3 cellular contexts compared by ENCODE assay signal in the genomic region with DNA sequence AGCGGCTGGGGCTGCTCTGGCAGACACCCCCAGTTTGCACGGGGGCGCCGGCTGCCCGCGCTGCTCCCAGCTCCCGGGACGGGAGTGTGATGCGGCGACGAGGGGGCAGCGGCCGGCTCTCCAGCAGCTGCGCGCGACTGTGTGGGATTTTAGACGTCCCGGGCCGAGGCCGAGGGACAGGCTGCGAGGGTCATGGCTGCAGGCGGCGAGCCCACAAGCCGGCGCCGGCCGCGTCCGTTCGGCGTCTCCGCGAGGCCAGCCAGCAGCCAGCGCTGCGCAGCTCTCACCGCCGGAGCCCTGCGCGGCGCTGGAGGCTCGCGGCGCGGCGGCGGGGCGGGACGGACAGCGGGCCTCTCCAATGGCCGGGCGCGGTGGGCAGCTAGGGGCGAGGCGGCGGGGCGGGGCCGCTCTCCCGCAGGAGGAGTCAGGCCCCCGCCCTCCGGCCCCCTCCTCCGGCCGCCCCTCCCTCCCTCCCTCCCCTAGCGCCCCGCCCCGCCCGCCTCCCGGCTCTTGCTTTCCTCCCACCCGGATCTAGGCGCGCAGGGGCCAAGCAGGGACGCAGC.
TF ChIP-seq lines count a peak whose summit lies in the region.

Gene FZD4 (minus strand): TSS at position 285 of the 563 bp plus-strand sequence. CDS start 310 bp downstream, outside the sequence.

TF ChIP-seq in HEK293T, 16 proteins besides CTCF, POLR2A, EP300 and RAD21:
- TF ChIP-seq, protein P1, sequence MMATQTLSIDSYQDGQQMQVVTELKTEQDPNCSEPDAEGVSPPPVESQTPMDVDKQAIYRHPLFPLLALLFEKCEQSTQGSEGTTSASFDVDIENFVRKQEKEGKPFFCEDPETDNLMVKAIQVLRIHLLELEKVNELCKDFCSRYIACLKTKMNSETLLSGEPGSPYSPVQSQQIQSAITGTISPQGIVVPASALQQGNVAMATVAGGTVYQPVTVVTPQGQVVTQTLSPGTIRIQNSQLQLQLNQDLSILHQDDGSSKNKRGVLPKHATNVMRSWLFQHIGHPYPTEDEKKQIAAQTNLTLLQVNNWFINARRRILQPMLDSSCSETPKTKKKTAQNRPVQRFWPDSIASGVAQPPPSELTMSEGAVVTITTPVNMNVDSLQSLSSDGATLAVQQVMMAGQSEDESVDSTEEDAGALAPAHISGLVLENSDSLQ (IDR thresholded peaks at IDR 0.05), result peak; percentile 73
- TF ChIP-seq FOXM1 (IDR thresholded peaks at IDR 0.05; ENCODE audit: borderline replicate concordance), result 0 out of 2 replicates have a peak, but pooled peaks have one; percentile 17
- no peak for TF ChIP-seq SP1 (IDR thresholded peaks at IDR 0.05)
TF ChIP-seq in HEK293T: peak in this region for 2.

TF ChIP-seq in SK-N-SH, 30 proteins besides CTCF, POLR2A, EP300 and RAD21:
- TF ChIP-seq POLR2AphosphoS5 (IDR thresholded peaks at IDR 0.05; ENCODE audit: low read depth, low read length) (peak; percentile 10; the same call in 1 of the 2 replicates), NRF1 (IDR thresholded peaks at IDR 0.05; ENCODE audit: low read depth, low read length) (peak; percentile 74), RXRA (IDR thresholded peaks at IDR 0.05; ENCODE audit: borderline replicate concordance, low read depth) (no peak), TAF1 (IDR thresholded peaks at IDR 0.05; ENCODE audit: borderline replicate concordance, low read depth, low read length) (peak; percentile 71), CHD2 (IDR thresholded peaks at IDR 0.05; ENCODE audit: low read length, partially characterized antibody) (peak; percentile 30), JUND (IDR thresholded peaks at IDR 0.05) (no peak)
- TF ChIP-seq, protein P2, sequence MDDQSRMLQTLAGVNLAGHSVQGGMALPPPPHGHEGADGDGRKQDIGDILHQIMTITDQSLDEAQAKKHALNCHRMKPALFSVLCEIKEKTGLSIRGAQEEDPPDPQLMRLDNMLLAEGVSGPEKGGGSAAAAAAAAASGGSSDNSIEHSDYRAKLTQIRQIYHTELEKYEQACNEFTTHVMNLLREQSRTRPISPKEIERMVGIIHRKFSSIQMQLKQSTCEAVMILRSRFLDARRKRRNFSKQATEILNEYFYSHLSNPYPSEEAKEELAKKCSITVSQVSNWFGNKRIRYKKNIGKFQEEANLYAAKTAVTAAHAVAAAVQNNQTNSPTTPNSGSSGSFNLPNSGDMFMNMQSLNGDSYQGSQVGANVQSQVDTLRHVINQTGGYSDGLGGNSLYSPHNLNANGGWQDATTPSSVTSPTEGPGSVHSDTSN (IDR thresholded peaks at IDR 0.05), result peak; percentile 95

TF ChIP-seq in GM12878, 131 proteins besides CTCF, POLR2A, EP300 and RAD21 (continues in another document):
- TF ChIP-seq ATF7 (IDR thresholded peaks at IDR 0.05; ENCODE audit: low read depth) (no peak), DPF2 (IDR thresholded peaks at IDR 0.05) (peak; percentile 61), EED (IDR thresholded peaks at IDR 0.05; ENCODE audit: low read depth) (no peak), ZBTB4 (CRISPR knock-in tag; IDR thresholded peaks at IDR 0.05) (no peak), SMARCA5 (IDR thresholded peaks at IDR 0.05) (no peak), ZBTB11 (CRISPR knock-in tag; IDR thresholded peaks at IDR 0.05) (no peak), SPI1 (IDR thresholded peaks at IDR 0.05; ENCODE audit: borderline replicate concordance, insufficient read depth, low read depth, low read length) (no peak), MEF2B (IDR thresholded peaks at IDR 0.05; ENCODE audit: partially characterized antibody, poor library complexity, severe bottlenecking) (no peak), TCF3 (IDR thresholded peaks at IDR 0.05; ENCODE audit: borderline replicate concordance, insufficient read depth, low read depth, low read length) (no peak), HDGF (IDR thresholded peaks at IDR 0.05) (no peak), SMAD1 (IDR thresholded peaks at IDR 0.05; ENCODE audit: low read depth, partially characterized antibody) (no peak), NRF1 (conservative IDR thresholded peaks at IDR 0.05; ENCODE audit: low read depth, low read length) (0 out of 2 replicates have a peak, but pooled peaks have one; percentile 10), CUX1 (IDR thresholded peaks at IDR 0.05; ENCODE audit: insufficient replicate concordance, low read depth, low read length) (no peak), TAF1 (IDR thresholded peaks at IDR 0.05; ENCODE audit: borderline replicate concordance, low read depth, low read length) (no peak), PAX8 (IDR thresholded peaks at IDR 0.05) (no peak), ESRRA (IDR thresholded peaks at IDR 0.05; ENCODE audit: low read length) (no peak), SRF (IDR thresholded peaks at IDR 0.05; ENCODE audit: low read depth in 2 of 2, low read length in 2 of 2) (no peak), BHLHE40 (IDR thresholded peaks at IDR 0.05; ENCODE audit: borderline replicate concordance in 1 of 2, low read depth in 2 of 2, low read length in 1 of 2) (0 out of 4 replicates have a peak, but pooled peaks of 1 of the 2 experiments have one; percentile 3), GATAD2B (conservative IDR thresholded peaks at IDR 0.05; ENCODE audit: low read depth) (peak; percentile 62), MEF2A (IDR thresholded peaks at IDR 0.05; ENCODE audit: insufficient read depth, low read depth, low read length) (no peak), NR2C1 (IDR thresholded peaks at IDR 0.05) (no peak), SREBF2 (IDR thresholded peaks at IDR 0.05; ENCODE audit: low read length) (no peak), STAT3 (IDR thresholded peaks at IDR 0.05; ENCODE audit: low read depth, low read length) (no peak), STAT1 (conservative IDR thresholded peaks at IDR 0.05) (no peak), IKZF1 (conservative IDR thresholded peaks at IDR 0.05) (0 out of 2 replicates have a peak, but pooled peaks have one; percentile 24), EGR1 (IDR thresholded peaks at IDR 0.05; ENCODE audit: borderline replicate concordance in 1 of 2, low read depth in 2 of 2, low read length in 2 of 2) (no peak), RELA (IDR thresholded peaks at IDR 0.05; ENCODE audit: borderline replicate concordance, partially characterized antibody) (no peak), SMC3 (IDR thresholded peaks at IDR 0.05; ENCODE audit: borderline replicate concordance, low read length) (no peak), ZNF207 (IDR thresholded peaks at IDR 0.05; ENCODE audit: borderline replicate concordance) (no peak)
- TF ChIP-seq, protein P3, sequence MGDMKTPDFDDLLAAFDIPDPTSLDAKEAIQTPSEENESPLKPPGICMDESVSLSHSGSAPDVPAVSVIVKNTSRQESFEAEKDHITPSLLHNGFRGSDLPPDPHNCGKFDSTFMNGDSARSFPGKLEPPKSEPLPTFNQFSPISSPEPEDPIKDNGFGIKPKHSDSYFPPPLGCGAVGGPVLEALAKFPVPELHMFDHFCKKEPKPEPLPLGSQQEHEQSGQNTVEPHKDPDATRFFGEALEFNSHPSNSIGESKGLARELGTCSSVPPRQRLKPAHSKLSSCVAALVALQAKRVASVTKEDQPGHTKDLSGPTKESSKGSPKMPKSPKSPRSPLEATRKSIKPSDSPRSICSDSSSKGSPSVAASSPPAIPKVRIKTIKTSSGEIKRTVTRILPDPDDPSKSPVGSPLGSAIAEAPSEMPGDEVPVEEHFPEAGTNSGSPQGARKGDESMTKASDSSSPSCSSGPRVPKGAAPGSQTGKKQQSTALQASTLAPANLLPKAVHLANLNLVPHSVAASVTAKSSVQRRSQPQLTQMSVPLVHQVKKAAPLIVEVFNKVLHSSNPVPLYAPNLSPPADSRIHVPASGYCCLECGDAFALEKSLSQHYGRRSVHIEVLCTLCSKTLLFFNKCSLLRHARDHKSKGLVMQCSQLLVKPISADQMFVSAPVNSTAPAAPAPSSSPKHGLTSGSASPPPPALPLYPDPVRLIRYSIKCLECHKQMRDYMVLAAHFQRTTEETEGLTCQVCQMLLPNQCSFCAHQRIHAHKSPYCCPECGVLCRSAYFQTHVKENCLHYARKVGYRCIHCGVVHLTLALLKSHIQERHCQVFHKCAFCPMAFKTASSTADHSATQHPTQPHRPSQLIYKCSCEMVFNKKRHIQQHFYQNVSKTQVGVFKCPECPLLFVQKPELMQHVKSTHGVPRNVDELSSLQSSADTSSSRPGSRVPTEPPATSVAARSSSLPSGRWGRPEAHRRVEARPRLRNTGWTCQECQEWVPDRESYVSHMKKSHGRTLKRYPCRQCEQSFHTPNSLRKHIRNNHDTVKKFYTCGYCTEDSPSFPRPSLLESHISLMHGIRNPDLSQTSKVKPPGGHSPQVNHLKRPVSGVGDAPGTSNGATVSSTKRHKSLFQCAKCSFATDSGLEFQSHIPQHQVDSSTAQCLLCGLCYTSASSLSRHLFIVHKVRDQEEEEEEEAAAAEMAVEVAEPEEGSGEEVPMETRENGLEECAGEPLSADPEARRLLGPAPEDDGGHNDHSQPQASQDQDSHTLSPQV (IDR thresholded peaks at IDR 0.05), result no peak
